Comparison of ENCODE assay signal across 2 cellular contexts in the genomic region with DNA sequence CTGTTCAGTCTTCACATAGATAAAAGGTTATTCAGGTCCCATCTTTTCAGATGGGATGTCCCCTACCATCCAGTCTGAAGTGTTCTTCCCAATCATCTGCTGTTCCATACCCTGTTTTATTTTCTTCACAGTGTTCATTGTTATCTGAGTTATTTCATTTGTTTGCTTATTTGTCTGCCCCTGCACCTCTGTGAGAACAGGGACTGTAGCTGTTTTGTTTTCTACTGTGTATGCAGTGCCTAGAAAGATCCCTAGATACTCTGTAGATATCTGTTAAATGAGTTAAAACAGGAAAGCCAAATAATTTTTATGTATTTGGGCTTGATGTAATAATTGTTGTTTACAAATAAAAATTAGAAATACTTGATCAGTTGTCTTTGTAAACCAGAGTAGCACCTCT.
TF ChIP-seq lines count a peak whose summit lies in the region.

No MANE protein-coding gene starts in this region.

TF ChIP-seq in HepG2, 621 proteins besides CTCF, POLR2A, EP300 and RAD21:
- TF ChIP-seq BCL6 (CRISPR knock-in tag; IDR thresholded peaks at IDR 0.05) = peak; percentile 76
- TF ChIP-seq SRF (IDR thresholded peaks at IDR 0.05; ENCODE audit: low read depth, low read length) = no peak
- TF ChIP-seq ETV5 (CRISPR knock-in tag; IDR thresholded peaks at IDR 0.05; ENCODE audit: borderline replicate concordance) = no peak
- TF ChIP-seq, protein P1, sequence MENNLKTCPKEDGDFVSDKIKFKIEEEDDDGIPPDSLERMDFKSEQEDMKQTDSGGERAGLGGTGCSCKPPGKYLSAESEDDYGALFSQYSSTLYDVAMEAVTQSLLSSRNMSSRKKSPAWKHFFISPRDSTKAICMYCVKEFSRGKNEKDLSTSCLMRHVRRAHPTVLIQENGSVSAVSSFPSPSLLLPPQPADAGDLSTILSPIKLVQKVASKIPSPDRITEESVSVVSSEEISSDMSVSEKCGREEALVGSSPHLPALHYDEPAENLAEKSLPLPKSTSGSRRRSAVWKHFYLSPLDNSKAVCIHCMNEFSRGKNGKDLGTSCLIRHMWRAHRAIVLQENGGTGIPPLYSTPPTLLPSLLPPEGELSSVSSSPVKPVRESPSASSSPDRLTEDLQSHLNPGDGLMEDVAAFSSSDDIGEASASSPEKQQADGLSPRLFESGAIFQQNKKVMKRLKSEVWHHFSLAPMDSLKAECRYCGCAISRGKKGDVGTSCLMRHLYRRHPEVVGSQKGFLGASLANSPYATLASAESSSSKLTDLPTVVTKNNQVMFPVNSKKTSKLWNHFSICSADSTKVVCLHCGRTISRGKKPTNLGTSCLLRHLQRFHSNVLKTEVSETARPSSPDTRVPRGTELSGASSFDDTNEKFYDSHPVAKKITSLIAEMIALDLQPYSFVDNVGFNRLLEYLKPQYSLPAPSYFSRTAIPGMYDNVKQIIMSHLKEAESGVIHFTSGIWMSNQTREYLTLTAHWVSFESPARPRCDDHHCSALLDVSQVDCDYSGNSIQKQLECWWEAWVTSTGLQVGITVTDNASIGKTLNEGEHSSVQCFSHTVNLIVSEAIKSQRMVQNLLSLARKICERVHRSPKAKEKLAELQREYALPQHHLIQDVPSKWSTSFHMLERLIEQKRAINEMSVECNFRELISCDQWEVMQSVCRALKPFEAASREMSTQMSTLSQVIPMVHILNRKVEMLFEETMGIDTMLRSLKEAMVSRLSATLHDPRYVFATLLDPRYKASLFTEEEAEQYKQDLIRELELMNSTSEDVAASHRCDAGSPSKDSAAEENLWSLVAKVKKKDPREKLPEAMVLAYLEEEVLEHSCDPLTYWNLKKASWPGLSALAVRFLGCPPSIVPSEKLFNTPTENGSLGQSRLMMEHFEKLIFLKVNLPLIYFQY (CRISPR knock-in tag; IDR thresholded peaks at IDR 0.05; ENCODE audit: borderline replicate concordance) = no peak
- TF ChIP-seq SOX13 (IDR thresholded peaks at IDR 0.05) = no peak
- 0 out of 4 replicates have a peak, but pooled peaks of 1 of the 2 experiments have one; percentile 18 for TF ChIP-seq SOX13 (CRISPR knock-in tag; conservative IDR thresholded peaks at IDR 0.05 in 1 of 2, IDR thresholded peaks at IDR 0.05 in 1 of 2)
- no peak for TF ChIP-seq HMG20A (CRISPR knock-in tag; IDR thresholded peaks at IDR 0.05; ENCODE audit: borderline replicate concordance)
- TF ChIP-seq SMAD1 (CRISPR knock-in tag; IDR thresholded peaks at IDR 0.05; ENCODE audit: borderline replicate concordance, low read depth) = no peak
- TF ChIP-seq ZNF720 (CRISPR knock-in tag; IDR thresholded peaks at IDR 0.05) = no peak

TF ChIP-seq in HEK293, 187 proteins besides CTCF, POLR2A, EP300 and RAD21:
- no peak for TF ChIP-seq ZFP41 (tag by site-specific recombination; IDR thresholded peaks at IDR 0.05; ENCODE audit: borderline replicate concordance)
- TF ChIP-seq, protein P2, sequence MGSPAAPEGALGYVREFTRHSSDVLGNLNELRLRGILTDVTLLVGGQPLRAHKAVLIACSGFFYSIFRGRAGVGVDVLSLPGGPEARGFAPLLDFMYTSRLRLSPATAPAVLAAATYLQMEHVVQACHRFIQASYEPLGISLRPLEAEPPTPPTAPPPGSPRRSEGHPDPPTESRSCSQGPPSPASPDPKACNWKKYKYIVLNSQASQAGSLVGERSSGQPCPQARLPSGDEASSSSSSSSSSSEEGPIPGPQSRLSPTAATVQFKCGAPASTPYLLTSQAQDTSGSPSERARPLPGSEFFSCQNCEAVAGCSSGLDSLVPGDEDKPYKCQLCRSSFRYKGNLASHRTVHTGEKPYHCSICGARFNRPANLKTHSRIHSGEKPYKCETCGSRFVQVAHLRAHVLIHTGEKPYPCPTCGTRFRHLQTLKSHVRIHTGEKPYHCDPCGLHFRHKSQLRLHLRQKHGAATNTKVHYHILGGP (tag by site-specific recombination; IDR thresholded peaks at IDR 0.05) = peak; percentile 69; the same call in 1 of the 2 replicates
